Comparison of ENCODE assay signal across 8 cellular contexts in the genomic region with DNA sequence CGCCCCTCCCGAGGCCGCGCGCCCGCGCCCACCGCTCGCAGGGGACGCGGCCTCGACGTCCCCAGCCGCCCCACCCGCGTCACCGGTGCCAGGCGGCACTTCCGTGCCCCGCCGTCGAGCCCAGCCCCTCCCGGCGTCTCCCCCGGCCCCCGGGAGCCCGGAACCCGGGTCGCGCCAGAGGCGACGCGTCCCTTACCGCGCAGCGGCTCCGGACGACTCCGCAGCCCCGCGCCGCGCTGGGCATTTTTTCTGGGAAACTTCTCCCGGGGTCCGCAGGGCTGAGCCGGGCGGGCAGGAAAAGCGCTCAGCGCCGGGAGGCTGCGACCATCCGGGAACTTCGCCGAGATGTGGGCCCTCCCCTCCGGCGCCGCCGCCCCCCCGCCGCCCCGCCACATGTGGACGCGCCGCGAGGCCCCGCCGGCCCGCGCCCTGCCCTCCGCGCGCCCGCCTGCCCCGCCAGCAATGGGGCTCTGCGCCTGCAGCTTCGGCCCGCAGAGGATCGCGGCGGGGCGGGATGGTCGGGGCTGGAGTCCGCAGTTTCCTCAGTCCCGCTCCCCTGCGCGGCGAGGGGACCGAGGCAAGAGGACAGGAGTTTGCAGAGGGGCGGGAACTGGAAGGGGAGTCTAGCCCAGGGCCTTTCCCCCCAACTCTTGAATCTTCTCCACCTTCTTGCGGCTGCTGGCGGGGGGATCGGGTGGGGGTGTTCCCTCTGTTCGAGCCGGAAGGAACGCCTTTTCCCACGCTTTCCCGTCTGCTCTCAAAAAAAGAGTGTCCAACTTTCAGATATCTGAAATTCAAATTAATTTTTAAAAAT.
DNase-seq lines count a peak whose midpoint lies in the region; ATAC-seq and TF ChIP-seq lines count a peak whose summit lies in the region.

No MANE protein-coding gene starts in this region.

- peaks cover 8% of the 10 kb centered on the region for H3F3A ChIP-seq in SK-N-SH (replicated peaks; ENCODE audit: insufficient read depth)

- ATAC-seq in GM18907 (IDR thresholded peaks at IDR 0.05; ENCODE audit: unreplicated experiment) (peak; percentile 60), HG03139 (IDR thresholded peaks at IDR 0.05; ENCODE audit: unreplicated experiment) (peak; percentile 46), left cardiac atrium (peak; percentile 88 to 95)

- 0 out of 2 replicates have a peak, but pooled peaks have one; percentile 6 for TF ChIP-seq CTCF in SK-N-SH (IDR thresholded peaks at IDR 0.05)

- intact Hi-C loops in left cardiac atrium (cut with DNase I) = loop anchor here (10.0 kb wide), 2 partner anchors 68 to 218 kb away; no protein-coding TSS in a partner anchor

- peak overlapping the region; percentile 89 to 93 for H3K4me3 ChIP-seq in SK-N-SH (ENCODE audit: low read depth in 2 of 2, low read length in 1 of 2)
- H3K4me3 ChIP-seq in adipocyte (ENCODE audit: low read length) = peak overlapping the region; percentile 91
- peak overlapping the region; percentile 94 for H3K4me3 ChIP-seq in urinary bladder (ENCODE audit: low read depth, low read length)

- DNase-seq in AG08396 (ENCODE audit: low spot score) (peak; percentile 94), SK-N-SH (peak; percentile 95), adipocyte (ENCODE audit: low read depth) (peak; percentile 84), left cardiac atrium (peak; percentile 83), pons (ENCODE audit: low spot score) (peak; percentile 42)

- H4K20me1 ChIP-seq in SK-N-SH (ENCODE audit: insufficient read depth) = peaks cover 5% of the 10 kb centered on the region; the same call in 1 of the 2 replicates

- CTCF ChIA-PET in SK-N-SH (lab: Yijun Ruan, JAX) = interaction anchor here (0.9 to 10.5 kb wide), 17 partner anchors 10 to 220 kb away, joined by 3 to 180 read pairs (median 4); partner anchors contain the start of gene WIPF1

- TF ChIP-seq RAD21 in SK-N-SH (IDR thresholded peaks at IDR 0.05; ENCODE audit: low read length) = no peak

- POLR2A ChIA-PET in SK-N-SH (lab: Yijun Ruan, JAX) = interaction anchor here (1.0 to 2.8 kb wide), 7 partner anchors 9 to 147 kb away, joined by 3 to 13 read pairs (median 4); no protein-coding TSS in a partner anchor

- H3K79me2 ChIP-seq in SK-N-SH (ENCODE audit: insufficient read depth) = peaks cover 48% of the 10 kb centered on the region

- H3K36me3 ChIP-seq in SK-N-SH (replicated peaks in 1 of 2; ENCODE audit: control insufficient read depth in 1 of 2, insufficient read depth in 2 of 2, low read length in 1 of 2) (peaks cover 8 to 13% of the 10 kb centered on the region in 2 experiments), adipocyte (ENCODE audit: control insufficient read depth, insufficient read depth, low read length, severe bottlenecking) (no peaks in the 10 kb centered on the region), urinary bladder (ENCODE audit: insufficient read depth) (no peaks in the 10 kb centered on the region)

- 13% methylated on average over 8 of the region's 97 CpGs for WGBS in SK-N-SH (ENCODE audit: low lambda C conversion rate)
- under 1% methylated on average over 97 of the region's 97 CpGs for WGBS in urinary bladder

- no peaks in the 10 kb centered on the region for H3K9me2 ChIP-seq in SK-N-SH

- no peaks in the 10 kb centered on the region for H3K27me3 ChIP-seq in SK-N-SH (ENCODE audit: insufficient read depth)
- no peaks in the 10 kb centered on the region for H3K27me3 ChIP-seq in adipocyte (replicated peaks; ENCODE audit: control insufficient read depth, insufficient read depth, low read length)

- peak overlapping the region; percentile 88 for H3K9ac ChIP-seq in SK-N-SH
- peak overlapping the region; percentile 93 for H3K9ac ChIP-seq in adipocyte (ENCODE audit: low read length)

- H3K4me1 ChIP-seq in SK-N-SH (ENCODE audit: control insufficient read depth in 1 of 2, insufficient read depth in 2 of 2, low read depth in 1 of 2, low read length in 1 of 2) (peaks cover 6 to 47% of the 10 kb centered on the region in 2 experiments; a peak in 2 of 4 replicates), adipocyte (ENCODE audit: control insufficient read depth, insufficient read depth, low read length) (peaks cover 16% of the 10 kb centered on the region), urinary bladder (ENCODE audit: insufficient read depth) (no peaks in the 10 kb centered on the region)

- H3K9me3 ChIP-seq in SK-N-SH (no peaks in the 10 kb centered on the region), adipocyte (ENCODE audit: control insufficient read depth, low read length) (no peaks in the 10 kb centered on the region)

- peak overlapping the region; percentile 83 for H3K4me2 ChIP-seq in SK-N-SH

- TF ChIP-seq EP300 in SK-N-SH (IDR thresholded peaks at IDR 0.05; ENCODE audit: borderline replicate concordance in 1 of 2, low read depth in 1 of 2, low read length in 1 of 2) = 0 out of 4 replicates have a peak, but pooled peaks of 1 of the 2 experiments have one; percentile 11

- peak overlapping the region; percentile 72 to 89 for H3K27ac ChIP-seq in SK-N-SH (ENCODE audit: low read depth in 2 of 2, low read length in 1 of 2)
- H3K27ac ChIP-seq in urinary bladder (ENCODE audit: low read depth) = peak overlapping the region; percentile 66

- peak overlapping the region; percentile 81 for H2AFZ ChIP-seq in SK-N-SH (ENCODE audit: low read depth)

TF ChIP-seq in SK-N-SH, 30 proteins besides CTCF, POLR2A, EP300 and RAD21:
- TF ChIP-seq, protein P1, sequence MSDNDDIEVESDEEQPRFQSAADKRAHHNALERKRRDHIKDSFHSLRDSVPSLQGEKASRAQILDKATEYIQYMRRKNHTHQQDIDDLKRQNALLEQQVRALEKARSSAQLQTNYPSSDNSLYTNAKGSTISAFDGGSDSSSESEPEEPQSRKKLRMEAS (IDR thresholded peaks at IDR 0.05; ENCODE audit: low read depth) = peak; percentile 71
- TF ChIP-seq, protein P2, sequence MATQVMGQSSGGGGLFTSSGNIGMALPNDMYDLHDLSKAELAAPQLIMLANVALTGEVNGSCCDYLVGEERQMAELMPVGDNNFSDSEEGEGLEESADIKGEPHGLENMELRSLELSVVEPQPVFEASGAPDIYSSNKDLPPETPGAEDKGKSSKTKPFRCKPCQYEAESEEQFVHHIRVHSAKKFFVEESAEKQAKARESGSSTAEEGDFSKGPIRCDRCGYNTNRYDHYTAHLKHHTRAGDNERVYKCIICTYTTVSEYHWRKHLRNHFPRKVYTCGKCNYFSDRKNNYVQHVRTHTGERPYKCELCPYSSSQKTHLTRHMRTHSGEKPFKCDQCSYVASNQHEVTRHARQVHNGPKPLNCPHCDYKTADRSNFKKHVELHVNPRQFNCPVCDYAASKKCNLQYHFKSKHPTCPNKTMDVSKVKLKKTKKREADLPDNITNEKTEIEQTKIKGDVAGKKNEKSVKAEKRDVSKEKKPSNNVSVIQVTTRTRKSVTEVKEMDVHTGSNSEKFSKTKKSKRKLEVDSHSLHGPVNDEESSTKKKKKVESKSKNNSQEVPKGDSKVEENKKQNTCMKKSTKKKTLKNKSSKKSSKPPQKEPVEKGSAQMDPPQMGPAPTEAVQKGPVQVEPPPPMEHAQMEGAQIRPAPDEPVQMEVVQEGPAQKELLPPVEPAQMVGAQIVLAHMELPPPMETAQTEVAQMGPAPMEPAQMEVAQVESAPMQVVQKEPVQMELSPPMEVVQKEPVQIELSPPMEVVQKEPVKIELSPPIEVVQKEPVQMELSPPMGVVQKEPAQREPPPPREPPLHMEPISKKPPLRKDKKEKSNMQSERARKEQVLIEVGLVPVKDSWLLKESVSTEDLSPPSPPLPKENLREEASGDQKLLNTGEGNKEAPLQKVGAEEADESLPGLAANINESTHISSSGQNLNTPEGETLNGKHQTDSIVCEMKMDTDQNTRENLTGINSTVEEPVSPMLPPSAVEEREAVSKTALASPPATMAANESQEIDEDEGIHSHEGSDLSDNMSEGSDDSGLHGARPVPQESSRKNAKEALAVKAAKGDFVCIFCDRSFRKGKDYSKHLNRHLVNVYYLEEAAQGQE (IDR thresholded peaks at IDR 0.05; ENCODE audit: low read depth, low read length) = no peak
- TF ChIP-seq FOXJ3 (CRISPR knock-in tag; IDR thresholded peaks at IDR 0.05) (no peak), POLR2AphosphoS5 (IDR thresholded peaks at IDR 0.05; ENCODE audit: low read depth, low read length) (peak; percentile 55), TAF1 (IDR thresholded peaks at IDR 0.05; ENCODE audit: borderline replicate concordance, low read depth, low read length) (peak; percentile 23; the same call in 1 of the 2 replicates), EZH2phosphoT487 (IDR thresholded peaks at IDR 0.05; ENCODE audit: borderline replicate concordance, low read depth) (no peak)

Comparison
In these comparisons a context has a peak if more than half of its experiments do, and no peak if none do; other contexts are left out.
1. Peak in every context shown above with its lines: DNase-seq, ATAC-seq, H3K4me3 ChIP-seq and H3K27ac ChIP-seq.
2. DNase-seq: peak in every context shown above with its lines; median percentile 95 in SK-N-SH; 94 in AG08396; 84 in adipocyte; 83 in left cardiac atrium; 42 in pons.